8 cellular contexts compared by ENCODE assay signal in the genomic region with DNA sequence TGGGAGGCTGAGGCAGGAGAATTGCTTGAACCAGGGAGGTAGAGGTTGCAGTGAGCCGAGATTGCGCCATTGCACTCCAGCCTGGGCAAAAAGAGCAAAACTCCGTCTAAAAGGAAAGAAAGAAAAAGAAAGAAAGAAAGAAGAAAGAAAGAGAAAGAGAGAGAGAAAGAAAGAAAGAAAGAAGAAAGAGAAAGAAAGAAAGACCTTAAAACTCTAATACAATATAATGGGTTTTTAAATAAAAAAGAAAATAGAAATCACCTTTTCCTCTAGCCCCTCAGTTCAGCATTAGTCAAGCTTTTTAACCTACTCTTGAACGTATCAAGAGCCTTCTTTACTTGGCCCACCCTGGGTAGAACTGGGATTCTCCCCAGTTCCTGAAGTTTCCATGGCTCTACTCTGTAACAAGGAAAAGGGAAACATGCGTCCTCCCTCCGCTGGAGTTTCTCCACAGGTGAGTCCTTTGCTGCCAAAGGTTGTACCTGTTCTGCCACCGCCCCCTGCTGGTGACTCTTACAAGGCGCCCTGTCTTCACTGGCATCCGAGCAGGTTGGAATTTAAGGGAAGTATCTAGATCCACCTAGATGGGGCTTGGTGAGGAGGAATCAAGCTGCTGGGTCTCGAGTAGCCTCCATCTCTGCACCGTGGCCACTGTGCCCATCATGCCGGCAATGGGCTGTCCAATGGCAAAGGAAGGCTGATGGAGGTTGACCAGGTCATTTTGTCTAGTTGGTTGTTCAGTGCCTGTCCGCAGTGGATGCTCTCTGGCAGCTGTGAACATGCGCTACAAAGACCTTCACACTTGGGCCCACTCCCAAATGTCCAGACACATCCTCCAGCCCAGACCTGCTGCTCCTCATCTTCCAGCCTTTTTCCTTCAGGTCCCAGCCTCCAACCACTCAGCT. TPM values are rescaled to one million over a fixed set of nuclear protein-coding genes. Genes with fewer than 3 reads are reported as not detected.
DNase-seq lines count a peak whose midpoint lies in the region; ATAC-seq and TF ChIP-seq lines count a peak whose summit lies in the region.

No MANE protein-coding gene starts in this region.

- H3K9me3 Mint-ChIP-seq in brain, result peaks cover 0 to 7% (median 0%) of the 10 kb centered on the region in 5 experiments

- ATAC-seq in left lobe of liver, result peak; percentile 89
- ATAC-seq in HG03439 (IDR thresholded peaks at IDR 0.05; ENCODE audit: unreplicated experiment), result no peak
- no peak for ATAC-seq in GM21526 (IDR thresholded peaks at IDR 0.05; ENCODE audit: low FRiP score, unreplicated experiment)

- peaks cover 62% of the 10 kb centered on the region for H3K27me3 Mint-ChIP-seq in brain

- H3K36me3 Mint-ChIP-seq in brain, result no peaks in the 10 kb centered on the region

- peak overlapping the region in 1 of 5 experiments; percentile 28 for H3K27ac Mint-ChIP-seq in brain

- TF ChIP-seq CTCF in GM10266 (IDR thresholded peaks at IDR 0.05; ENCODE audit: control insufficient read depth, insufficient read depth, low read depth, missing control alignments) (peak; percentile 91), brain (conservative IDR thresholded peaks at IDR 0.05) (peak; percentile 58 to 80)

- H3K4me1 Mint-ChIP-seq in brain, result peaks cover 9% of the 10 kb centered on the region

- H3K4me3 Mint-ChIP-seq in brain, result no peak overlapping the region

- DNase-seq in GM10266 (ENCODE audit: extremely low spot score) (peak; percentile 75), NCI-H146 treated with DMSO at 0.1 percent for 48 hours (lab: John Stamatoyannopoulos, UW; ENCODE audit: unreplicated experiment) (peak; percentile 68), UCSD-AML1 (lab: John Stamatoyannopoulos, UW; ENCODE audit: unreplicated experiment) (peak; percentile 71), left lobe of liver (ENCODE audit: low spot score) (peak; percentile 77)
- peak; percentile 35 for DNase-seq in stimulated activated CD8-positive, alpha-beta memory T cell treated with anti-CD3 and anti-CD28 coated beads, Interleukin-12 subunit alpha, Interleukin-12 subunit beta, amount 100 ng/mL, for 4 hours (ENCODE audit: low read depth)

RNA-seq across cellular contexts. Expression of a gene that starts 20.6 kb away (rescaled TPM):
- polyA plus RNA-seq in brain (ENCODE audit: insufficient read depth, low read depth, low replicate concordance), result 17.0 TPM
- total RNA-seq in left lobe of liver, result 0.65 TPM
